In the genomic region with DNA sequence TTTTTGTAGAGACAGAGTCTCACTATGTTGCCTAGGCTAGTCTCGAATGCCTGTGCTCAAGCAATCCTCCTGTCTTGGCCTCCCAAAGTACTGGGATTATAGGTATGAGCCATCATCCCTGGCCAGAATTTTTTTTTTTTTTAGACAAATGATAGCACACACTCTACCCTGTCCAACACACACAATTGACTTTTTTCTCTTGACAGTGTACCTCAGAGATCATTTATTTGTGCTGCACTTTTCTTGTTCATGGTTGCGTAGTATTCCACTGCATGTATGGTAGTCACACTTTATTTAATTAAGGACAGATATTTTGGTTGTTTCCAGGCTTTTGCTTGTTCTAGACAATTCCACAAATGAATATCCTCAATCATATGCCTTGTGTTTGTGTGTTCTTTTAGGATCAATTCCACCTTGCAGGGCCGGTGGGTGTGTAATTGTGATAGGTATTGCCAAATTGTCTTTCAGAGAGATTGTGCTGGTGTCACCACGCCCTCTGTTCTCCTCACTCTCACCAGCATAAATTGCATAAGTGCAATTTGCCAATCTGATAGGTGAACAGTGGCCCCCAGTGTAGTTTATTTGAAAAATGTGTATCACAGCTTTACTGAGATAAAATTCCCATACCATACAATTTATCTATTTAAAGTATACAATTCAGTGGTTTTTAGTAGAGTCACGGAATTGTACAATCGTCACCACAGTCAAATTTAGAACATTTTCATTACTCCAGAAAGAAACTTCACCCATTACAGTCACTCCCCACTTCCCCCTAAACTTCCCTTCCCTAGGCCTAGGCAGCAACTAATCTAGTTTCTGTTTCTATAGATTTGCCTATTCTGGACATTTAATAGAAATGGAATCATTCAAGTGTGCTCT, we compare ENCODE assay signal across 12 cellular contexts. TPM values are rescaled to one million over a fixed set of nuclear protein-coding genes. Genes with fewer than 3 reads are reported as not detected.
DNase-seq lines count a peak whose midpoint lies in the region; ATAC-seq and TF ChIP-seq lines count a peak whose summit lies in the region.
"Had no signal": no experiment of that assay in that cellular context is flagged by ENCODE, and none has a peak within 500 bp of the region (broad histone marks: within the 10 kb centered on the region; RNA-seq: fewer than 3 reads in every experiment).

No MANE protein-coding gene starts in this region.

- peaks cover 16% of the 10 kb centered on the region for H3K36me3 Mint-ChIP-seq in glutamatergic neuron (ENCODE audit: unreplicated experiment)

- H3K9me3 Mint-ChIP-seq in glutamatergic neuron (ENCODE audit: unreplicated experiment): peaks cover 2% of the 10 kb centered on the region
- H3K9me3 Mint-ChIP-seq: activated CD4-positive, alpha-beta memory T cell treated with anti-CD3 and anti-CD28 coated beads, Interleukin-2, amount 10 ng/mL, durations not matched to agents 7 days and 5 days had no signal

- TF ChIP-seq CTCF in GM12865 (IDR thresholded peaks at IDR 0.05; ENCODE audit: insufficient read depth, low read depth, low read length, missing control alignments) (no peak), glutamatergic neuron (IDR thresholded peaks at IDR 0.05; ENCODE audit: partially characterized antibody, unreplicated experiment) (no peak)

- ATAC-seq in GM21447 (IDR thresholded peaks at IDR 0.05; ENCODE audit: unreplicated experiment) (peak; percentile 71), HG03558 (IDR thresholded peaks at IDR 0.05; ENCODE audit: extremely low read depth, unreplicated experiment) (peak; percentile 68), HG02571 (IDR thresholded peaks at IDR 0.05; ENCODE audit: unreplicated experiment) (no peak)

- no peak overlapping the region for H3K4me3 Mint-ChIP-seq in glutamatergic neuron (ENCODE audit: unreplicated experiment)
- H3K4me3 Mint-ChIP-seq: activated CD4-positive, alpha-beta memory T cell treated with anti-CD3 and anti-CD28 coated beads, Interleukin-2, amount 10 ng/mL, durations not matched to agents 7 days and 5 days had no signal

- no peak overlapping the region for H3K27ac Mint-ChIP-seq in glutamatergic neuron (ENCODE audit: unreplicated experiment)
- H3K27ac Mint-ChIP-seq: activated CD4-positive, alpha-beta memory T cell treated with anti-CD3 and anti-CD28 coated beads, Interleukin-2, amount 10 ng/mL, durations not matched to agents 7 days and 5 days had no signal

- H3K27me3 Mint-ChIP-seq in glutamatergic neuron (ENCODE audit: unreplicated experiment): peaks cover 1% of the 10 kb centered on the region
- H3K27me3 Mint-ChIP-seq: activated CD4-positive, alpha-beta memory T cell treated with anti-CD3 and anti-CD28 coated beads, Interleukin-2, amount 10 ng/mL, durations not matched to agents 7 days and 5 days had no signal

- DNase-seq in GM12865 (ENCODE audit: low read depth): peak; percentile 89
- peak; percentile 9 for DNase-seq in inferior parietal cortex (ENCODE audit: extremely low spot score)
- no peak for DNase-seq in glutamatergic neuron
- no peak for DNase-seq in activated CD4-positive, CD25-positive, alpha-beta regulatory T cell treated with anti-CD3 and anti-CD28 coated beads, Interleukin-2, amount 50 U/mL, for 72 hours
- DNase-seq in globus pallidus (ENCODE audit: low spot score): no peak
- DNase-seq: activated CD4-positive, alpha-beta memory T cell treated with anti-CD3 and anti-CD28 coated beads, Interleukin-2, amount 10 ng/mL, durations not matched to agents 7 days and 5 days; DMS53; retina; stimulated activated naive CD4-positive, alpha-beta T cell treated with Interleukin-2 at 50 U/mL for 16 hours had no signal

- H3K4me1 Mint-ChIP-seq in glutamatergic neuron (ENCODE audit: low read depth, unreplicated experiment): no peaks in the 10 kb centered on the region

- H3K4me3 ChIP-seq in GM12865 (ENCODE audit: low read depth, low read length): no peak overlapping the region

RNA-seq across cellular contexts. Expression of a gene that starts 20.1 kb away (rescaled TPM):
- total RNA-seq in glutamatergic neuron (ENCODE audit: unreplicated experiment): 39.2 TPM

Comparison
In these comparisons a context has a peak if more than half of its experiments do, and no peak if none do; other contexts are left out.
1. DNase-seq: peak in GM12865 (single experiment) and inferior parietal cortex (single experiment); none in glutamatergic neuron (single experiment), activated CD4-positive, CD25-positive, alpha-beta regulatory T cell treated with anti-CD3 and anti-CD28 coated beads, Interleukin-2, amount 50 U/mL, for 72 hours (single experiment) and globus pallidus (single experiment).